8 cellular contexts compared by ENCODE assay signal in the genomic region with DNA sequence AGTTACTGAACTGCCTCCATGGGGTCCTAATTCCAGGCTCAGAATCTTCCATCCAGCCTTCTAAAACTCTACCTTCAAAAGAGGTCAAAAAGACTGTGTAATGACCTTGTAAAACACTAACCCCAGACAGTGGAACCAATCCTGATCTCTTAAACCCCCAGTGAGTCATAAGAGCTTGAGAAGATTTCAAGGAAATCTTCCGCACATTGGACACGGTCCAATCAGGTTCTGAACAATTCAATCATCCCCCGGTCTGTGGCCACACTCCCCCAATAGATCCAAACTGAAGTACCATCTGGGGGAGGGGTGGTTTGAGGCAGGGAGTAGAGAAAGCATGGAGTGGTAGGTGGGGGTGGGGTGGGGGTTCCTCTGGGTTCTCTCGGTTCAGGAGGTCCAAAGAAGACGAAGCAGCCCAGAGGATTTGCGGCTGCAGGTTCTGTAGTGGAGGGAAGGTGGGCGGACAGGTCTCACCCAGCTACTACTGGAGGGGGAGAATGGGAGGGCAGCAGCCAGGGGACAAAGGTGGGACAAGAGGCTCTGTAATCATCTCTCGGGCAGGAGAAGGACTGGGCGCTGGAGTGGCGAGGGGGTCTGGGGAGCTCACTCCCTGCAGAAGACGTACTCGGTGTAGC. TPM values are rescaled to one million over a fixed set of nuclear protein-coding genes. Genes with fewer than 3 reads are reported as not detected.
DNase-seq lines count a peak whose midpoint lies in the region; ATAC-seq and TF ChIP-seq lines count a peak whose summit lies in the region.

No MANE protein-coding gene starts in this region.

- no peaks in the 10 kb centered on the region for H3K27me3 ChIP-seq in IMR-90 (ENCODE audit: control insufficient read depth, insufficient read depth, low read length)
- H3K27me3 ChIP-seq in mucosa of rectum (ENCODE audit: control insufficient read depth in 2 of 2, insufficient read depth in 2 of 2, low read length in 2 of 2), result no peaks in the 10 kb centered on the region

- no peak overlapping the region for H2BK5ac ChIP-seq in IMR-90 (ENCODE audit: low read depth, low read length, poor library complexity, severe bottlenecking)

- in situ Hi-C loops in ACHN (cut with HindIII; ENCODE audit: low pct_ligation_motif_present, low pct_unique_long_range_greater_than_20kb, low sequenced_read_pairs) (no loop called here), IMR-90 (cut with MboI; ENCODE audit: low sequenced_read_pairs) (no loop called here)

- H3K4me3 ChIP-seq in IMR-90 (ENCODE audit: insufficient read depth, low read depth, low read length) (peak overlapping the region; percentile 67), cardiac fibroblast (replicated peaks in 1 of 2; ENCODE audit: low read depth in 2 of 2, low read length in 2 of 2) (peak overlapping the region; percentile 76 to 82), mucosa of rectum (ENCODE audit: low read length in 2 of 2) (peak overlapping the region; percentile 79 to 83)

- peaks cover 3% of the 10 kb centered on the region; the same call in 1 of the 2 replicates for H3K9me1 ChIP-seq in IMR-90 (ENCODE audit: insufficient read depth, low read length)

- 0 out of 2 replicates have a peak overlapping the region, but pooled peaks have one; percentile 14 for H3K14ac ChIP-seq in IMR-90 (replicated peaks; ENCODE audit: low read depth, low read length)

- no peaks in the 10 kb centered on the region for H3K9me3 ChIP-seq in IMR-90 (ENCODE audit: control insufficient read depth, insufficient read depth, low read length)
- no peaks in the 10 kb centered on the region for H3K9me3 ChIP-seq in mucosa of rectum (ENCODE audit: control insufficient read depth in 2 of 2, low read length in 2 of 2)

- intact Hi-C loops in IMR-90 (cut with micrococcal nuclease), result loop anchor here (2.0 to 5.0 kb wide), 4 partner anchors 98 to 1197 kb away; no protein-coding TSS in a partner anchor

- H3K23ac ChIP-seq in IMR-90 (ENCODE audit: low read depth, low read length), result peak overlapping the region; percentile 11; the same call in 1 of the 2 replicates

- DNase-seq in ACHN (peak; percentile 3), IMR-90 (peak; percentile 20), cardiac fibroblast (ENCODE audit: low read depth in 2 of 2) (peak; percentile 43 to 65), iPS-NIHi7 (ENCODE audit: extremely low spot score) (no peak), NCI-H187 treated with DMSO at 0.1 percent for 48 hours (lab: John Stamatoyannopoulos, UW) (no peak)
- DNase-seq in activated effector memory CD4-positive, alpha-beta T cell treated with Interleukin-2 at 50 U/mL for 16 hours, result no peak

- no peak for TF ChIP-seq POLR2A in IMR-90 (IDR thresholded peaks at IDR 0.05; ENCODE audit: low read depth, low read length)

- peak overlapping the region; percentile 67 for H2AK9ac ChIP-seq in IMR-90 (replicated peaks; ENCODE audit: low read depth, low read length, poor library complexity)

- H3K9ac ChIP-seq in IMR-90 (ENCODE audit: low read depth, low read length) (no peak overlapping the region), mucosa of rectum (ENCODE audit: low read depth in 1 of 2, low read length in 2 of 2) (peak overlapping the region; percentile 71 to 91)

- WGBS in IMR-90 (ENCODE audit: extremely low coverage in 2 of 2, insufficient read length in 1 of 2), 2 experiments, result 13% methylated on average over 3 of the region's 12 CpGs; no CpG with 5 or more reads in 1 of the 2 experiments

- no peak overlapping the region for H3K4ac ChIP-seq in IMR-90 (ENCODE audit: low read depth, low read length)

- TF ChIP-seq CTCF in IMR-90 (conservative IDR thresholded peaks at IDR 0.05; ENCODE audit: low read depth, low read length) (no peak), cardiac fibroblast (IDR thresholded peaks at IDR 0.05; ENCODE audit: low read depth, low read length) (no peak)

- H3K27ac ChIP-seq in IMR-90 (ENCODE audit: insufficient read depth, low read length), result 0 out of 2 replicates have a peak overlapping the region, but pooled peaks have one; percentile 19
- H3K27ac ChIP-seq in mucosa of rectum (ENCODE audit: low read depth in 2 of 2, low read length in 2 of 2), result peak overlapping the region; percentile 86 to 90

- H4K5ac ChIP-seq in IMR-90 (ENCODE audit: low read depth, low read length), result no peak overlapping the region

- no peak overlapping the region for H3K18ac ChIP-seq in IMR-90 (ENCODE audit: low read depth, low read length)

- H3K4me1 ChIP-seq in IMR-90 (ENCODE audit: control insufficient read depth, insufficient read depth, low read length), result peaks cover 6% of the 10 kb centered on the region
- peaks cover 8% of the 10 kb centered on the region in 2 donors for H3K4me1 ChIP-seq in mucosa of rectum (ENCODE audit: control insufficient read depth in 2 of 2, insufficient read depth in 2 of 2, low read length in 2 of 2)

- no peaks in the 10 kb centered on the region for H4K20me1 ChIP-seq in IMR-90 (ENCODE audit: insufficient read depth, low read length)

- POLR2A ChIA-PET in IMR-90 (lab: Charles Lee; ENCODE audit: unreplicated experiment), result no interaction called here

- 0 out of 2 replicates have a peak overlapping the region, but pooled peaks have one; percentile 20 for H2AK5ac ChIP-seq in IMR-90 (ENCODE audit: low read depth, low read length)

- dilution Hi-C loops in IMR-90 (cut with HindIII; ENCODE audit: low sequenced_read_pairs, unreplicated experiment), result no loop called here

- BruUV-seq in IMR-90 (replicated peaks; lab: Mats Ljungman, UMichigan), result no TSS peak

- CTCF ChIA-PET in IMR-90 (lab: Yijun Ruan, JAX), result interaction anchor here (0.6 to 2.3 kb wide), 9 partner anchors 10 to 372 kb away, joined by 3 to 19 read pairs (median 5); no protein-coding TSS in a partner anchor

- no peak overlapping the region for H4K91ac ChIP-seq in IMR-90 (ENCODE audit: insufficient read depth, low read depth, low read length)

- H2BK20ac ChIP-seq in IMR-90 (ENCODE audit: low read depth, low read length), result no peak overlapping the region

- H3K56ac ChIP-seq in IMR-90 (ENCODE audit: extremely low read depth, insufficient read depth, low read length), result no peak overlapping the region

- H2BK15ac ChIP-seq in IMR-90 (ENCODE audit: low read depth, low read length), result no peak overlapping the region

- H2BK120ac ChIP-seq in IMR-90 (ENCODE audit: low read depth, low read length), result no peak overlapping the region; the same call in 1 of the 2 replicates

- no peaks in the 10 kb centered on the region; a peak in 1 of 4 replicates for H3K79me1 ChIP-seq in IMR-90 (ENCODE audit: low read depth in 1 of 2, low read length in 2 of 2)

- H3K36me3 ChIP-seq in IMR-90 (ENCODE audit: control insufficient read depth, insufficient read depth, low read length) (no peaks in the 10 kb centered on the region), mucosa of rectum (ENCODE audit: control insufficient read depth in 2 of 2, insufficient read depth in 2 of 2, low read length in 2 of 2) (no peaks in the 10 kb centered on the region)

- H4K8ac ChIP-seq in IMR-90 (ENCODE audit: low read depth in 2 of 2, low read length in 2 of 2), result no peak overlapping the region

- no peak for TF ChIP-seq RAD21 in IMR-90 (IDR thresholded peaks at IDR 0.05; ENCODE audit: low read length)

- H2AFZ ChIP-seq in IMR-90 (replicated peaks; ENCODE audit: low read length, poor library complexity), result peak overlapping the region; percentile 93

- H3K4me2 ChIP-seq in IMR-90 (ENCODE audit: low read depth, low read length), result peak overlapping the region; percentile 86

- ATAC-seq in IMR-90 (ENCODE audit: low read depth) (no peak), HG03457 (IDR thresholded peaks at IDR 0.05; ENCODE audit: unreplicated experiment) (no peak)

TF ChIP-seq in IMR-90, 13 proteins besides CTCF, POLR2A, EP300 and RAD21:
- no peak for TF ChIP-seq BHLHE40 (IDR thresholded peaks at IDR 0.05; ENCODE audit: low read depth, low read length)
- TF ChIP-seq SMC3 (IDR thresholded peaks at IDR 0.05; ENCODE audit: low read depth, low read length), result no peak
- no peak for TF ChIP-seq RCOR1 (IDR thresholded peaks at IDR 0.05; ENCODE audit: insufficient replicate concordance, low read length)
- no peak for TF ChIP-seq CHD1 (IDR thresholded peaks at IDR 0.05; ENCODE audit: low read depth, low read length)
- TF ChIP-seq RFX5 (IDR thresholded peaks at IDR 0.05; ENCODE audit: low read depth, low read length), result no peak
- no peak for TF ChIP-seq MXI1 (IDR thresholded peaks at IDR 0.05; ENCODE audit: borderline replicate concordance, low read depth, low read length)
- TF ChIP-seq MAZ (IDR thresholded peaks at IDR 0.05; ENCODE audit: borderline replicate concordance, low read depth, low read length), result no peak
- TF ChIP-seq MAFK (IDR thresholded peaks at IDR 0.05; ENCODE audit: low read depth, low read length), result no peak
- no peak for TF ChIP-seq FOS (IDR thresholded peaks at IDR 0.05; ENCODE audit: low read depth, low read length)
- TF ChIP-seq CEBPB (IDR thresholded peaks at IDR 0.05; ENCODE audit: low read depth, low read length), result no peak
- TF ChIP-seq, protein P1, sequence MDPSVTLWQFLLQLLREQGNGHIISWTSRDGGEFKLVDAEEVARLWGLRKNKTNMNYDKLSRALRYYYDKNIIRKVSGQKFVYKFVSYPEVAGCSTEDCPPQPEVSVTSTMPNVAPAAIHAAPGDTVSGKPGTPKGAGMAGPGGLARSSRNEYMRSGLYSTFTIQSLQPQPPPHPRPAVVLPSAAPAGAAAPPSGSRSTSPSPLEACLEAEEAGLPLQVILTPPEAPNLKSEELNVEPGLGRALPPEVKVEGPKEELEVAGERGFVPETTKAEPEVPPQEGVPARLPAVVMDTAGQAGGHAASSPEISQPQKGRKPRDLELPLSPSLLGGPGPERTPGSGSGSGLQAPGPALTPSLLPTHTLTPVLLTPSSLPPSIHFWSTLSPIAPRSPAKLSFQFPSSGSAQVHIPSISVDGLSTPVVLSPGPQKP (IDR thresholded peaks at IDR 0.05; ENCODE audit: borderline replicate concordance, low read depth, low read length), result no peak
- no peak for TF ChIP-seq NFE2L2 (IDR thresholded peaks at IDR 0.05; ENCODE audit: low read depth, low read length)
- TF ChIP-seq, protein P2, sequence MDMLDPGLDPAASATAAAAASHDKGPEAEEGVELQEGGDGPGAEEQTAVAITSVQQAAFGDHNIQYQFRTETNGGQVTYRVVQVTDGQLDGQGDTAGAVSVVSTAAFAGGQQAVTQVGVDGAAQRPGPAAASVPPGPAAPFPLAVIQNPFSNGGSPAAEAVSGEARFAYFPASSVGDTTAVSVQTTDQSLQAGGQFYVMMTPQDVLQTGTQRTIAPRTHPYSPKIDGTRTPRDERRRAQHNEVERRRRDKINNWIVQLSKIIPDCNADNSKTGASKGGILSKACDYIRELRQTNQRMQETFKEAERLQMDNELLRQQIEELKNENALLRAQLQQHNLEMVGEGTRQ (IDR thresholded peaks at IDR 0.05; ENCODE audit: low read depth, low read length), result no peak

RNA-seq across cellular contexts. Expression of a gene that starts 1.5 kb away (rescaled TPM):
- 1.8 and 3.9 TPM in 2 replicates for total RNA-seq in IMR-90 (2012; rRNA removed)
- polyA plus RNA-seq in IMR-90 (2012; rRNA removed), result 1.4 and 1.9 TPM in 2 replicates
- 0.53 and 0.85 TPM in 2 replicates for polyA plus RNA-seq in IMR-90 (2012; cell fraction: cytosol; rRNA removed)
- polyA plus RNA-seq in IMR-90 (2012; cell fraction: nucleus; rRNA removed; ENCODE audit: low replicate concordance), result 0.48 and 0.55 TPM in 2 replicates

Comparison
In these comparisons a context has a peak if more than half of its experiments do, and no peak if none do; other contexts are left out.
1. DNase-seq: peak in ACHN (single experiment), IMR-90 (single experiment) and cardiac fibroblast (2 of 2); none in iPS-NIHi7 (single experiment), NCI-H187 treated with DMSO at 0.1 percent for 48 hours (single experiment) and activated effector memory CD4-positive, alpha-beta T cell treated with Interleukin-2 at 50 U/mL for 16 hours (single experiment).
2. Peak in every context shown above with its lines, with median percentiles within 50 percentile points of each other: H3K4me3 ChIP-seq.